In genomic region chr5:135996611-135997010, GRCh38 we compare ENCODE assay signal across 23 cellular contexts. TPM values are rescaled to one million over a fixed set of nuclear protein-coding genes. Genes with fewer than 3 reads are reported as not detected.
DNase-seq lines count a peak whose midpoint lies in the region; ATAC-seq and TF ChIP-seq lines count a peak whose summit lies in the region.
"Had no signal": no experiment of that assay in that cellular context is flagged by ENCODE, and none has a peak within 500 bp of the region (broad histone marks: within the 10 kb centered on the region; RNA-seq: fewer than 3 reads in every experiment).

No MANE protein-coding gene starts in this region.

- no peak for TF ChIP-seq CTCF in RWPE2 (IDR thresholded peaks at IDR 0.05; ENCODE audit: poor library complexity, severe bottlenecking)
- no peak for TF ChIP-seq CTCF in foreskin fibroblast (IDR thresholded peaks at IDR 0.05; ENCODE audit: low read depth, low read length)
- no peak for TF ChIP-seq CTCF in GM10266 (IDR thresholded peaks at IDR 0.05; ENCODE audit: control insufficient read depth, insufficient read depth, low read depth, missing control alignments)
- no peak for TF ChIP-seq CTCF in GM23338 (conservative IDR thresholded peaks at IDR 0.05; ENCODE audit: low read depth in 2 of 2)

- H3K36me3 ChIP-seq in RWPE2 (ENCODE audit: low read depth) (no peaks in the 10 kb centered on the region), skeletal muscle satellite cell (ENCODE audit: insufficient read depth, low read length) (no peaks in the 10 kb centered on the region), GM23338 (ENCODE audit: insufficient read depth) (no peaks in the 10 kb centered on the region)
- H3K36me3 ChIP-seq: colonic mucosa, lower lobe of right lung had no signal

- H3F3A ChIP-seq in GM23338 (replicated peaks; ENCODE audit: low read depth): no peaks in the 10 kb centered on the region

- peak overlapping the region; percentile 93 for H3K27ac ChIP-seq in RWPE2 (ENCODE audit: poor library complexity, severe bottlenecking)
- no peak overlapping the region for H3K27ac ChIP-seq in GM23338 (ENCODE audit: low read depth)
- H3K27ac ChIP-seq: colonic mucosa, epithelial cell of prostate, lower lobe of right lung had no signal

- no peaks in the 10 kb centered on the region for H3K9me2 ChIP-seq in GM23338 (ENCODE audit: insufficient read depth)

- no peak overlapping the region for H3K4me3 Mint-ChIP-seq in GM23338
- H3K4me3 Mint-ChIP-seq: activated naive CD4-positive, alpha-beta T cell treated with anti-CD3 and anti-CD28 coated beads for 36 hours; CD14-positive monocyte; H9; naive thymus-derived CD4-positive, alpha-beta T cell had no signal

- peaks cover 40% of the 10 kb centered on the region for H3K4me1 ChIP-seq in RWPE2 (ENCODE audit: insufficient read depth, poor library complexity, severe bottlenecking)
- peaks cover 76% of the 10 kb centered on the region for H3K4me1 ChIP-seq in skeletal muscle satellite cell (ENCODE audit: control insufficient read depth, insufficient read depth, low read length)
- H3K4me1 ChIP-seq in GM23338 (ENCODE audit: insufficient read depth): no peaks in the 10 kb centered on the region
- H3K4me1 ChIP-seq: colonic mucosa had no signal

- no peak for ATAC-seq in RWPE2 (ENCODE audit: low read depth)
- no peak for ATAC-seq in GM21723 (IDR thresholded peaks at IDR 0.05; ENCODE audit: unreplicated experiment)
- no peak for ATAC-seq in GM23338
- ATAC-seq: lower lobe of right lung; naive thymus-derived CD4-positive, alpha-beta T cell; Right ventricle myocardium inferior had no signal

- H3K9me3 Mint-ChIP-seq in GM23338: no peaks in the 10 kb centered on the region; the same call in 2 of the 3 replicates
- H3K9me3 Mint-ChIP-seq: activated naive CD4-positive, alpha-beta T cell treated with anti-CD3 and anti-CD28 coated beads for 36 hours; CD14-positive monocyte; H9 had no signal

- DNase-seq in ELR (ENCODE audit: low read depth) (peak; percentile 85), RWPE2 (ENCODE audit: low spot score) (no peak), foreskin fibroblast (peak; percentile 60 to 64), GM10266 (ENCODE audit: extremely low spot score) (no peak), GM23338 (ENCODE audit: low spot score) (no peak), HuH-7.5 (ENCODE audit: low spot score) (no peak)
- DNase-seq: activated CD4-positive, alpha-beta T cell treated with anti-CD3 and anti-CD28 coated beads, Interleukin-2, amount 50 U/mL, for 4 hours; activated naive CD4-positive, alpha-beta T cell treated with anti-CD3 and anti-CD28 coated beads for 36 hours; activated T-cell treated with anti-CD3 and anti-CD28 coated beads for 4 hours; colonic mucosa; H9; lower lobe of right lung; naive thymus-derived CD4-positive, alpha-beta T cell; NCI-H2029 treated with DMSO at 0.1 percent for 48 hours; NCI-H446 treated with DMSO at 0.1 percent for 48 hours; small intestine; substantia nigra; T-helper 1 cell had no signal

- peak overlapping the region; percentile 26 for H3K9ac ChIP-seq in skeletal muscle satellite cell (ENCODE audit: low read depth, low read length)

- no peaks in the 10 kb centered on the region for H3K27me3 ChIP-seq in RWPE2 (ENCODE audit: insufficient read depth, poor library complexity, severe bottlenecking)
- no peaks in the 10 kb centered on the region for H3K27me3 ChIP-seq in skeletal muscle satellite cell (ENCODE audit: control insufficient read depth, insufficient read depth, low read length)
- no peaks in the 10 kb centered on the region for H3K27me3 ChIP-seq in GM23338 (ENCODE audit: insufficient read depth)
- H3K27me3 ChIP-seq: colonic mucosa had no signal

- H3K4me2 ChIP-seq in skeletal muscle satellite cell (ENCODE audit: low read length): peak overlapping the region; percentile 2
- H3K4me2 ChIP-seq in GM23338: no peak overlapping the region

- H4K20me1 ChIP-seq in GM23338 (replicated peaks; ENCODE audit: insufficient read depth): no peaks in the 10 kb centered on the region

- no peak overlapping the region for H3K27ac Mint-ChIP-seq in GM23338
- H3K27ac Mint-ChIP-seq: activated naive CD4-positive, alpha-beta T cell treated with anti-CD3 and anti-CD28 coated beads for 36 hours; H9; naive thymus-derived CD4-positive, alpha-beta T cell had no signal

- H3K4me3 ChIP-seq in RWPE2 (ENCODE audit: severe bottlenecking): no peak overlapping the region
- no peak overlapping the region for H3K4me3 ChIP-seq in foreskin fibroblast (ENCODE audit: low read depth in 1 of 2, low read length in 2 of 2)
- no peak overlapping the region for H3K4me3 ChIP-seq in skeletal muscle satellite cell (ENCODE audit: low read length)
- H3K4me3 ChIP-seq in GM23338: no peak overlapping the region
- H3K4me3 ChIP-seq: colonic mucosa, lower lobe of right lung had no signal

- H2AFZ ChIP-seq in GM23338: no peak overlapping the region

- H3K79me2 ChIP-seq in GM23338 (replicated peaks; ENCODE audit: insufficient read depth): no peaks in the 10 kb centered on the region

- H3K9me3 ChIP-seq in RWPE2 (ENCODE audit: severe bottlenecking) (no peaks in the 10 kb centered on the region), skeletal muscle satellite cell (replicated peaks; ENCODE audit: low read length) (no peaks in the 10 kb centered on the region)
- H3K9me3 ChIP-seq: colonic mucosa, lower lobe of right lung had no signal

- H3K27me3 Mint-ChIP-seq in GM23338 (ENCODE audit: insufficient read depth, low read depth, poor library complexity): peaks cover 1% of the 10 kb centered on the region

- no peaks in the 10 kb centered on the region for H3K4me1 Mint-ChIP-seq in GM23338

- H3K36me3 Mint-ChIP-seq in GM23338 (ENCODE audit: low read depth): no peaks in the 10 kb centered on the region

TF ChIP-seq in GM23338, 12 proteins besides CTCF, POLR2A, EP300 and RAD21 (continues in another document):
- no peak for TF ChIP-seq EZH2 (IDR thresholded peaks at IDR 0.05; ENCODE audit: low read depth, unreplicated experiment)
- no peak for TF ChIP-seq ZNF331 (CRISPR knock-in tag; IDR thresholded peaks at IDR 0.05; ENCODE audit: low read depth)
- no peak for TF ChIP-seq CREB1 (CRISPR knock-in tag; IDR thresholded peaks at IDR 0.05; ENCODE audit: low read depth)
- TF ChIP-seq EZH2phosphoT487 (IDR thresholded peaks at IDR 0.05; ENCODE audit: unreplicated experiment): no peak
- TF ChIP-seq REST (IDR thresholded peaks at IDR 0.05; ENCODE audit: unreplicated experiment): no peak

RNA-seq across cellular contexts. Expression of gene TGFBI, which starts 32.2 kb away (rescaled TPM):
- total RNA-seq in skeletal muscle satellite cell (2012; rRNA removed): 1,248 and 1,783 TPM in 2 replicates
- total RNA-seq in GM23338 (2014; rRNA removed; shearing (Covaris generic)): 8.2 and 8.9 TPM in 2 replicates
- 8.0 and 9.4 TPM in 2 replicates for polyA plus RNA-seq in GM23338 (2016; fragmentation: Nextera tagmentation; extraction: Ambion mirVana)
- total RNA-seq: activated naive CD4-positive, alpha-beta T cell treated with anti-CD3 and anti-CD28 coated beads for 36 hours had no signal

RNA-seq across cellular contexts. Expression of gene LECT2, which starts 41.8 kb away (rescaled TPM):
- total RNA-seq in skeletal muscle satellite cell (2012; rRNA removed): not detected in 2 replicates
- total RNA-seq in GM23338 (2014; rRNA removed; shearing (Covaris generic)): not detected in 2 replicates
- polyA plus RNA-seq in GM23338 (2016; fragmentation: Nextera tagmentation; extraction: Ambion mirVana): 0.43 and 0.45 TPM in 2 replicates
- total RNA-seq: activated naive CD4-positive, alpha-beta T cell treated with anti-CD3 and anti-CD28 coated beads for 36 hours; colonic mucosa; H9; lower lobe of right lung; naive thymus-derived CD4-positive, alpha-beta T cell; Right ventricle myocardium inferior had no signal
- polyA plus RNA-seq: CD14-positive monocyte; naive thymus-derived CD4-positive, alpha-beta T cell; small intestine had no signal

Comparison
In these comparisons a context has a peak if more than half of its experiments do, and no peak if none do; other contexts are left out.
1. DNase-seq: peak in ELR (single experiment) and foreskin fibroblast (2 of 2); none in RWPE2 (single experiment), GM10266 (single experiment), GM23338 (single experiment) and HuH-7.5 (single experiment).